Comparison of ENCODE assay signal across 2 cellular contexts in genomic region chr11:65589444-65590239, GRCh38.
TF ChIP-seq lines count a peak whose summit lies in the region.

No MANE protein-coding gene starts in this region.

TF ChIP-seq in WTC11, 78 proteins besides CTCF, POLR2A, EP300 and RAD21:
- TF ChIP-seq PRDM15 (CRISPR knock-in tag; IDR thresholded peaks at IDR 0.05) (peak; percentile 72), ETV6 (CRISPR knock-in tag; IDR thresholded peaks at IDR 0.05) (no peak), SMAD4 (CRISPR knock-in tag; IDR thresholded peaks at IDR 0.05) (no peak)

TF ChIP-seq in HepG2, 621 proteins besides CTCF, POLR2A, EP300 and RAD21:
- TF ChIP-seq LBX2 (CRISPR knock-in tag; IDR thresholded peaks at IDR 0.05; ENCODE audit: borderline replicate concordance) (no peak), PRDM15 (CRISPR knock-in tag; IDR thresholded peaks at IDR 0.05) (0 out of 2 replicates have a peak, but pooled peaks have one; percentile 18)
